Comparison of ENCODE assay signal across 21 cellular contexts in genomic region chr13:111456452-111457230, GRCh38.
"Had no signal": no experiment of that assay in that cellular context is flagged by ENCODE, and none has a peak within 500 bp of the region (broad histone marks: within the 10 kb centered on the region; RNA-seq: fewer than 3 reads in every experiment).

No MANE protein-coding gene starts in this region.

- H3K4me3 ChIP-seq: coronary artery, dorsolateral prefrontal cortex, esophagus muscularis mucosa, gastroesophageal sphincter, heart left ventricle, hepatocyte, left ventricle myocardium inferior, lower lobe of right lung, mucosa of descending colon had no signal

- H3K4me2 ChIP-seq: hepatocyte had no signal

- H3K36me3 ChIP-seq: esophagus muscularis mucosa, gastroesophageal sphincter, heart left ventricle, left ventricle myocardium inferior, lower lobe of right lung had no signal

- H3K9me3 ChIP-seq: lower lobe of right lung, mucosa of descending colon had no signal

- DNase-seq: dermis blood vessel endothelial cell; effector CD4-positive, alpha-beta T cell; effector memory CD4-positive, alpha-beta T cell; foreskin keratinocyte; heart left ventricle; hypothalamus; immature natural killer cell; islet precursor cell; kidney; kidney glomerular epithelial cell; left colon; left ventricle myocardium inferior; lower lobe of right lung; mesenchymal stem cell; mucosa of descending colon had no signal

- H3K4me1 ChIP-seq: foreskin keratinocyte, gastroesophageal sphincter, heart left ventricle, left ventricle myocardium inferior, lower lobe of right lung had no signal

- H3K27ac ChIP-seq: coronary artery, dorsolateral prefrontal cortex, esophagus muscularis mucosa, foreskin keratinocyte, gastroesophageal sphincter, heart left ventricle, hepatocyte, left ventricle myocardium inferior, lower lobe of right lung had no signal

- H2AFZ ChIP-seq: hepatocyte had no signal

- H3K27me3 ChIP-seq: foreskin keratinocyte had no signal

- ATAC-seq: foreskin keratinocyte, gastroesophageal sphincter, heart left ventricle, left colon, left lobe of liver, lower lobe of right lung, mucosa of descending colon had no signal
